In the genomic region with DNA sequence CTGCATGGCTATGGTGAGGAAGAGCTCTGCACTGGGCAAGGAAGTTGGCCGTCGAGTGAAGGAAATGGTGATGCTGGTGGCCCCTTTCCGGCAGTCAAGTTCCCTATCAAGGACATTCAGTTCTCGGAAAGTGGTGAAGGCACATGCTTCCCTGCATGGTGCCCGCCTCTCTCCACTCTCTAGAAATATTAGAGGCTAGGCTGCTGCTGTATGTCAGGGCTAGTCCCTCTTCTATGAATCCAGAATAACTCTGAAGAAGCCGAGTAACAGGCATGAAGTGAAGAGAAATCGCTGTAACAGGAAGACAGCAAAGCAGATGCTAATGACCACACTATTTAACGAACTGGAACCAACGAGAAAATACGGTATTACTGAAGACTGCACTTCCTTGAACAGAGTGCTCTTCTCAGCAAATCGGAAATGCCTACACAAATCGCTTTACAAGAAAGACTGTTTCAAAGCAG, we compare ENCODE assay signal across 9 cellular contexts. TPM values are rescaled to one million over a fixed set of nuclear protein-coding genes. Genes with fewer than 3 reads are reported as not detected.
A peak's percentile ranks its signal among the peaks of the same experiment; 100 is the strongest.
DNase-seq lines count a peak whose midpoint lies in the region; ATAC-seq and TF ChIP-seq lines count a peak whose summit lies in the region.
"Had no signal": no experiment of that assay in that cellular context is flagged by ENCODE, and none has a peak within 500 bp of the region (broad histone marks: within the 10 kb centered on the region; RNA-seq: fewer than 3 reads in every experiment).

No MANE protein-coding gene starts in this region.

- no peak overlapping the region for H2BK5ac ChIP-seq in IMR-90 (ENCODE audit: low read depth, low read length, poor library complexity, severe bottlenecking)

- CTCF ChIA-PET in IMR-90 (lab: Yijun Ruan, JAX) = no interaction called here

- H3K18ac ChIP-seq in IMR-90 (ENCODE audit: low read depth, low read length) = no peak overlapping the region

- H2BK120ac ChIP-seq in IMR-90 (ENCODE audit: low read depth, low read length) = no peak overlapping the region

- H4K5ac ChIP-seq in IMR-90 (ENCODE audit: low read depth, low read length) = no peak overlapping the region

- in situ Hi-C loops in IMR-90 (cut with MboI; ENCODE audit: low sequenced_read_pairs) = no loop called here

- BruUV-seq in IMR-90 (replicated peaks; lab: Mats Ljungman, UMichigan) = no TSS peak

- DNase-seq in IMR-90 (no peak), colonic mucosa (peak; percentile 28), pons (ENCODE audit: low spot score) (peak; percentile 77), HT-29 (ENCODE audit: low spot score) (no peak), A172 (ENCODE audit: low spot score) (no peak), NCI-H2029 treated with DMSO at 0.1 percent for 48 hours (lab: John Stamatoyannopoulos, UW) (no peak)

- no peak overlapping the region for H2AK5ac ChIP-seq in IMR-90 (ENCODE audit: low read depth, low read length)

- 0 out of 2 replicates have a peak overlapping the region, but pooled peaks have one; percentile 8 for H3K23ac ChIP-seq in IMR-90 (ENCODE audit: low read depth, low read length)

- H4K8ac ChIP-seq in IMR-90 (ENCODE audit: low read depth in 2 of 2, low read length in 2 of 2) = no peak overlapping the region

- H3K4me3 ChIP-seq in GM08714 (ENCODE audit: low read length) = peak overlapping the region; percentile 49
- no peak overlapping the region for H3K4me3 ChIP-seq in IMR-90 (ENCODE audit: insufficient read depth, low read depth, low read length)
- H3K4me3 ChIP-seq in colonic mucosa = no peak overlapping the region

- no peak overlapping the region for H3K4ac ChIP-seq in IMR-90 (ENCODE audit: low read depth, low read length)

- no peak overlapping the region for H4K91ac ChIP-seq in IMR-90 (ENCODE audit: insufficient read depth, low read depth, low read length)

- H3K9ac ChIP-seq in IMR-90 (ENCODE audit: low read depth, low read length) = no peak overlapping the region
- H3K9ac ChIP-seq in colonic mucosa (ENCODE audit: low read depth in 2 of 2, low read length in 2 of 2) = no peak overlapping the region

- H2AK9ac ChIP-seq in IMR-90 (replicated peaks; ENCODE audit: low read depth, low read length, poor library complexity) = no peak overlapping the region

- H3K4me1 ChIP-seq in IMR-90 (ENCODE audit: control insufficient read depth, insufficient read depth, low read length) (peaks cover 2% of the 10 kb centered on the region; the same call in 1 of the 2 replicates), colonic mucosa (no peaks in the 10 kb centered on the region)

- dilution Hi-C loops in IMR-90 (cut with HindIII; ENCODE audit: low sequenced_read_pairs, unreplicated experiment) = no loop called here

- peaks cover 27% of the 10 kb centered on the region; the same call in 1 of the 2 replicates for H4K20me1 ChIP-seq in IMR-90 (ENCODE audit: insufficient read depth, low read length)

- H3K79me1 ChIP-seq in IMR-90 (ENCODE audit: low read depth in 1 of 2, low read length in 2 of 2) = peaks cover 18 to 45% of the 10 kb centered on the region in 2 experiments

- no peak overlapping the region for H3K56ac ChIP-seq in IMR-90 (ENCODE audit: extremely low read depth, insufficient read depth, low read length)

- no peak overlapping the region for H2BK20ac ChIP-seq in IMR-90 (ENCODE audit: low read depth, low read length)

- H3K27ac ChIP-seq in IMR-90 (ENCODE audit: insufficient read depth, low read length) (no peak overlapping the region), colonic mucosa (peak overlapping the region; percentile 23)

- no peak for TF ChIP-seq RAD21 in IMR-90 (IDR thresholded peaks at IDR 0.05; ENCODE audit: low read length)

- intact Hi-C loops in IMR-90 (cut with micrococcal nuclease) = no loop called here
- intact Hi-C loops in colonic mucosa (cut with DNase I) = no loop called here

- no peaks in the 10 kb centered on the region for H3K9me3 ChIP-seq in IMR-90 (ENCODE audit: control insufficient read depth, insufficient read depth, low read length)
- no peaks in the 10 kb centered on the region for H3K9me3 ChIP-seq in colonic mucosa

- no peak for TF ChIP-seq CTCF in IMR-90 (conservative IDR thresholded peaks at IDR 0.05; ENCODE audit: low read depth, low read length)
- TF ChIP-seq CTCF in colonic mucosa (IDR thresholded peaks at IDR 0.05) = no peak

- peak; percentile 50 for ATAC-seq in GM21367 (IDR thresholded peaks at IDR 0.05; ENCODE audit: unreplicated experiment)
- ATAC-seq in IMR-90 (ENCODE audit: low read depth) = no peak
- ATAC-seq: HCT116 had no signal

- no peak overlapping the region for H3K4me2 ChIP-seq in IMR-90 (ENCODE audit: low read depth, low read length)

- H3K36me3 ChIP-seq in IMR-90 (ENCODE audit: control insufficient read depth, insufficient read depth, low read length) = peaks cover 13% of the 10 kb centered on the region
- peaks cover 9% of the 10 kb centered on the region for H3K36me3 ChIP-seq in colonic mucosa

- no peak overlapping the region for H3K14ac ChIP-seq in IMR-90 (replicated peaks; ENCODE audit: low read depth, low read length)

- H2AFZ ChIP-seq in IMR-90 (replicated peaks; ENCODE audit: low read length, poor library complexity) = no peak overlapping the region

- no peak overlapping the region for H2BK15ac ChIP-seq in IMR-90 (ENCODE audit: low read depth, low read length)

- POLR2A ChIA-PET in IMR-90 (lab: Charles Lee; ENCODE audit: unreplicated experiment) = no interaction called here

- WGBS in IMR-90 (ENCODE audit: extremely low coverage in 2 of 2, insufficient read length in 1 of 2), 2 experiments = 89% methylated on average over 8 of the region's 12 CpGs; no CpG with 5 or more reads in 1 of the 2 experiments

- peaks cover 8% of the 10 kb centered on the region; the same call in 1 of the 2 replicates for H3K9me1 ChIP-seq in IMR-90 (ENCODE audit: insufficient read depth, low read length)

- TF ChIP-seq POLR2A in IMR-90 (IDR thresholded peaks at IDR 0.05; ENCODE audit: low read depth, low read length) = no peak

- no peaks in the 10 kb centered on the region for H3K27me3 ChIP-seq in IMR-90 (ENCODE audit: control insufficient read depth, insufficient read depth, low read length)
- no peaks in the 10 kb centered on the region for H3K27me3 ChIP-seq in colonic mucosa

TF ChIP-seq in IMR-90, 13 proteins besides CTCF, POLR2A, EP300 and RAD21:
- TF ChIP-seq FOS (IDR thresholded peaks at IDR 0.05; ENCODE audit: low read depth, low read length) = no peak
- TF ChIP-seq CHD1 (IDR thresholded peaks at IDR 0.05; ENCODE audit: low read depth, low read length) = no peak
- TF ChIP-seq MAZ (IDR thresholded peaks at IDR 0.05; ENCODE audit: borderline replicate concordance, low read depth, low read length) = no peak
- TF ChIP-seq CEBPB (IDR thresholded peaks at IDR 0.05; ENCODE audit: low read depth, low read length) = no peak
- TF ChIP-seq MXI1 (IDR thresholded peaks at IDR 0.05; ENCODE audit: borderline replicate concordance, low read depth, low read length) = no peak
- TF ChIP-seq, protein P1, sequence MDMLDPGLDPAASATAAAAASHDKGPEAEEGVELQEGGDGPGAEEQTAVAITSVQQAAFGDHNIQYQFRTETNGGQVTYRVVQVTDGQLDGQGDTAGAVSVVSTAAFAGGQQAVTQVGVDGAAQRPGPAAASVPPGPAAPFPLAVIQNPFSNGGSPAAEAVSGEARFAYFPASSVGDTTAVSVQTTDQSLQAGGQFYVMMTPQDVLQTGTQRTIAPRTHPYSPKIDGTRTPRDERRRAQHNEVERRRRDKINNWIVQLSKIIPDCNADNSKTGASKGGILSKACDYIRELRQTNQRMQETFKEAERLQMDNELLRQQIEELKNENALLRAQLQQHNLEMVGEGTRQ (IDR thresholded peaks at IDR 0.05; ENCODE audit: low read depth, low read length) = no peak
- TF ChIP-seq, protein P2, sequence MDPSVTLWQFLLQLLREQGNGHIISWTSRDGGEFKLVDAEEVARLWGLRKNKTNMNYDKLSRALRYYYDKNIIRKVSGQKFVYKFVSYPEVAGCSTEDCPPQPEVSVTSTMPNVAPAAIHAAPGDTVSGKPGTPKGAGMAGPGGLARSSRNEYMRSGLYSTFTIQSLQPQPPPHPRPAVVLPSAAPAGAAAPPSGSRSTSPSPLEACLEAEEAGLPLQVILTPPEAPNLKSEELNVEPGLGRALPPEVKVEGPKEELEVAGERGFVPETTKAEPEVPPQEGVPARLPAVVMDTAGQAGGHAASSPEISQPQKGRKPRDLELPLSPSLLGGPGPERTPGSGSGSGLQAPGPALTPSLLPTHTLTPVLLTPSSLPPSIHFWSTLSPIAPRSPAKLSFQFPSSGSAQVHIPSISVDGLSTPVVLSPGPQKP (IDR thresholded peaks at IDR 0.05; ENCODE audit: borderline replicate concordance, low read depth, low read length) = no peak
TF ChIP-seq in IMR-90: peak in this region for 0.

RNA-seq across cellular contexts. Expression of gene IDI1, which starts 5.4 kb away (rescaled TPM):
- 27.4 and 45.8 TPM in 2 replicates for total RNA-seq in IMR-90 (2012; rRNA removed)
- 23.9 and 27.3 TPM in 2 replicates for polyA plus RNA-seq in IMR-90 (2012; rRNA removed)
- polyA plus RNA-seq in IMR-90 (2012; cell fraction: cytosol; rRNA removed) = 4.1 and 6.3 TPM in 2 replicates
- 13.7 and 128 TPM in 2 replicates for polyA plus RNA-seq in IMR-90 (2012; cell fraction: nucleus; rRNA removed; ENCODE audit: low replicate concordance)
- total RNA-seq in colonic mucosa = 100 to 1,000 TPM in 1 of 2 donors, 10 to 100 TPM in 1; 41.3 to 142 TPM
- 66.9 and 70.7 TPM in 2 replicates for total RNA-seq in HT-29 (2014; rRNA removed; shearing (Covaris generic))
- total RNA-seq in A172 (2014; rRNA removed; shearing (Covaris generic)) = 104 and 119 TPM in 2 replicates

RNA-seq across cellular contexts. Expression of gene WDR37, which starts 12.6 kb away (rescaled TPM):
- total RNA-seq in IMR-90 (2012; rRNA removed) = 12.7 and 16.4 TPM in 2 replicates
- 14.0 and 14.5 TPM in 2 replicates for polyA plus RNA-seq in IMR-90 (2012; rRNA removed)
- polyA plus RNA-seq in IMR-90 (2012; cell fraction: cytosol; rRNA removed) = 9.0 and 12.3 TPM in 2 replicates
- 26.3 and 32.3 TPM in 2 replicates for polyA plus RNA-seq in IMR-90 (2012; cell fraction: nucleus; rRNA removed; ENCODE audit: low replicate concordance)
- 10 to 100 TPM; 18.6 to 18.7 TPM for total RNA-seq in colonic mucosa
- 7.2 and 7.7 TPM in 2 replicates for total RNA-seq in HT-29 (2014; rRNA removed; shearing (Covaris generic))
- 8.8 and 10.1 TPM in 2 replicates for total RNA-seq in A172 (2014; rRNA removed; shearing (Covaris generic))

RNA-seq across cellular contexts. Expression of gene IDI2, which starts 17.9 kb away (rescaled TPM):
- total RNA-seq in IMR-90 (2012; rRNA removed) (not detected in 2 replicates), colonic mucosa (not detected)
- not detected in 2 replicates for polyA plus RNA-seq in IMR-90 (2012; rRNA removed)
- polyA plus RNA-seq in IMR-90 (2012; cell fraction: cytosol; rRNA removed) = not detected in 2 replicates
- not detected in 2 replicates for polyA plus RNA-seq in IMR-90 (2012; cell fraction: nucleus; rRNA removed; ENCODE audit: low replicate concordance)
- not detected in 2 replicates for total RNA-seq in HT-29 (2014; rRNA removed; shearing (Covaris generic))
- not detected in 2 replicates for total RNA-seq in A172 (2014; rRNA removed; shearing (Covaris generic))

RNA-seq across cellular contexts. Expression of gene GTPBP4, which starts 55.3 kb away (rescaled TPM):
- total RNA-seq in IMR-90 (2012; rRNA removed) (46.2 and 71.7 TPM in 2 replicates), colonic mucosa (10 to 100 TPM; 22.4 to 43.6 TPM)
- polyA plus RNA-seq in IMR-90 (2012; rRNA removed) = 43.6 and 48.6 TPM in 2 replicates
- polyA plus RNA-seq in IMR-90 (2012; cell fraction: cytosol; rRNA removed) = 5.5 and 7.8 TPM in 2 replicates
- polyA plus RNA-seq in IMR-90 (2012; cell fraction: nucleus; rRNA removed; ENCODE audit: low replicate concordance) = 22.2 and 87.5 TPM in 2 replicates
- 49.5 and 52.3 TPM in 2 replicates for total RNA-seq in HT-29 (2014; rRNA removed; shearing (Covaris generic))
- total RNA-seq in A172 (2014; rRNA removed; shearing (Covaris generic)) = 102 and 156 TPM in 2 replicates

Comparison
In these comparisons a context has a peak if more than half of its experiments do, and no peak if none do; other contexts are left out.
1. DNase-seq: peak in colonic mucosa (single experiment) and pons (single experiment); none in IMR-90 (single experiment), HT-29 (single experiment), A172 (single experiment) and NCI-H2029 treated with DMSO at 0.1 percent for 48 hours (single experiment).